1 cellular context compared by ENCODE assay signal in genomic region chr14:55053018-55053417, GRCh38.
TF ChIP-seq lines count a peak whose summit lies in the region.

No MANE protein-coding gene starts in this region.

TF ChIP-seq in GM23338, 12 proteins besides CTCF, POLR2A, EP300 and RAD21:
- TF ChIP-seq ZNF462 (CRISPR knock-in tag; IDR thresholded peaks at IDR 0.05) = no peak
- TF ChIP-seq EZH2phosphoT487 (IDR thresholded peaks at IDR 0.05; ENCODE audit: unreplicated experiment) = no peak
- TF ChIP-seq ZNF114 (CRISPR knock-in tag; IDR thresholded peaks at IDR 0.05) = no peak
- TF ChIP-seq ETS1 (IDR thresholded peaks at IDR 0.05) = no peak
- no peak for TF ChIP-seq JUNB (IDR thresholded peaks at IDR 0.05; ENCODE audit: unreplicated experiment)
- no peak for TF ChIP-seq CREB1 (CRISPR knock-in tag; IDR thresholded peaks at IDR 0.05; ENCODE audit: low read depth)
- no peak for TF ChIP-seq EZH2 (IDR thresholded peaks at IDR 0.05; ENCODE audit: low read depth, unreplicated experiment)
- no peak for TF ChIP-seq REST (IDR thresholded peaks at IDR 0.05; ENCODE audit: unreplicated experiment)
- TF ChIP-seq POLR2AphosphoS5 (IDR thresholded peaks at IDR 0.05; ENCODE audit: low read depth) = no peak
- TF ChIP-seq ZNF331 (CRISPR knock-in tag; IDR thresholded peaks at IDR 0.05; ENCODE audit: low read depth) = no peak
- TF ChIP-seq NANOG (IDR thresholded peaks at IDR 0.05; ENCODE audit: borderline replicate concordance) = no peak
- no peak for TF ChIP-seq STAT1 (IDR thresholded peaks at IDR 0.05; ENCODE audit: unreplicated experiment)
